Comparison of ENCODE assay signal across 18 cellular contexts in the genomic region with DNA sequence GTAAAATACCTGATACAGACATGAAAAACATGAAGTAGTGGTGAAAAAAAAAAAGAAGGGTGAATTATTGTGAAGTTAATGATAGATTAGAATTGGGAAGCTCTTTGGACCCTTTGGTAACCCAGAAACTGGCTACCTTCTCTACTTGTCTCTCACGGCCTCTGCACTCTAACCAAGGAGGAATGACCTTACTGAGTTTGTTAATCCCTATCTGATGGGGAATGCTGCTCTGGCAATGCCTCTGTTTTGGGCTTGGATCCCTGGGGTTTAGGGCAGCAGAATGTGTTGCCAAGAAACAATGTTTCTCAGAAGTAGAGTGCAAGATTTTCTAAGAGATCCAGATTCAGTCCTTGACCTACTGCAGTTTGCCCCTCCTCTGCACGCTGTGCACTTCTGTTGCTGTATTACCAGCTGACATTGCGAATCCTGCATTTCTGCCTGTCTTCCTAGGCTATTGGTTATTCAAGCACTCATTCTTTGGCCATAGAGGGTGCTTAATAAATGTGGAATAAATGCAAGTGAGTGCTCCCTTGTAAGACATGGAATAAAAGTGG. TPM values are rescaled to one million over a fixed set of nuclear protein-coding genes. Genes with fewer than 3 reads are reported as not detected.
DNase-seq lines count a peak whose midpoint lies in the region; ATAC-seq and TF ChIP-seq lines count a peak whose summit lies in the region.
"Had no signal": no experiment of that assay in that cellular context is flagged by ENCODE, and none has a peak within 500 bp of the region (broad histone marks: within the 10 kb centered on the region; RNA-seq: fewer than 3 reads in every experiment).

No MANE protein-coding gene starts in this region.

- DNase-seq in left lung, result no peak
- no peak for DNase-seq in neural crest cell (ENCODE audit: low read depth, low spot score)
- DNase-seq in upper lobe of right lung, result no peak
- DNase-seq in NOMO-1 treated with dmso at 0.1 percent for 144 hours (lab: John Stamatoyannopoulos, UW; ENCODE audit: unreplicated experiment), result no peak
- no peak for DNase-seq in osteocyte (ENCODE audit: extremely low spot score, unreplicated experiment)
- DNase-seq: AML-193, DMS79 treated with DMSO at 0.1 percent for 48 hours, H9, NCI-H1417, NCI-H187, NCI-H526, PC-9, SIG-M5 had no signal

- H3K36me3 ChIP-seq in left lung, result no peaks in the 10 kb centered on the region
- H3K36me3 ChIP-seq in upper lobe of right lung, result no peaks in the 10 kb centered on the region

- no peak overlapping the region for H3K4me3 ChIP-seq in left lung
- H3K4me3 ChIP-seq in upper lobe of right lung, result no peak overlapping the region
- H3K4me3 ChIP-seq: PC-9 had no signal

- no peak for TF ChIP-seq CTCF in brain (conservative IDR thresholded peaks at IDR 0.05)
- TF ChIP-seq CTCF in left lung (IDR thresholded peaks at IDR 0.05), result no peak
- TF ChIP-seq CTCF in neural crest cell (conservative IDR thresholded peaks at IDR 0.05), result no peak
- TF ChIP-seq CTCF in upper lobe of right lung (IDR thresholded peaks at IDR 0.05), result no peak
- no peak for TF ChIP-seq CTCF in osteocyte (IDR thresholded peaks at IDR 0.05)

- ATAC-seq in left lung (peak; percentile 48), upper lobe of right lung (peak; percentile 40), HG02852 (IDR thresholded peaks at IDR 0.05; ENCODE audit: unreplicated experiment) (no peak), GM19328 (IDR thresholded peaks at IDR 0.05; ENCODE audit: unreplicated experiment) (no peak)

- H3K9me3 ChIP-seq in left lung, result peaks cover 0 to 5% of the 10 kb centered on the region in 2 donors
- H3K9me3 ChIP-seq in upper lobe of right lung, result no peaks in the 10 kb centered on the region

- H3K27ac Mint-ChIP-seq in brain (peak overlapping the region in 4 of 5 experiments; percentile 53 to 83 (median 63)), neural crest cell (ENCODE audit: unreplicated experiment) (peak overlapping the region; percentile 50), osteocyte (ENCODE audit: unreplicated experiment) (no peak overlapping the region)
- H3K27ac Mint-ChIP-seq: CD14-positive monocyte had no signal

- peaks cover 12% of the 10 kb centered on the region for H3K4me1 Mint-ChIP-seq in brain
- H3K4me1 Mint-ChIP-seq in neural crest cell, result peaks cover 10% of the 10 kb centered on the region
- peaks cover 24% of the 10 kb centered on the region for H3K4me1 Mint-ChIP-seq in osteocyte (ENCODE audit: unreplicated experiment)
- H3K4me1 Mint-ChIP-seq: H9 had no signal

- H3K27me3 ChIP-seq in left lung, result no peaks in the 10 kb centered on the region
- no peaks in the 10 kb centered on the region for H3K27me3 ChIP-seq in upper lobe of right lung

- H3K36me3 Mint-ChIP-seq in brain (peaks cover 30% of the 10 kb centered on the region), neural crest cell (ENCODE audit: low read depth) (peaks cover 16% of the 10 kb centered on the region), osteocyte (ENCODE audit: unreplicated experiment) (peaks cover 16% of the 10 kb centered on the region)

- intact Hi-C loops in left lung (cut with DNase I), result no loop called here
- intact Hi-C loops in upper lobe of right lung (cut with DNase I), result no loop called here

- no peaks in the 10 kb centered on the region for H3K27me3 Mint-ChIP-seq in brain
- no peaks in the 10 kb centered on the region for H3K27me3 Mint-ChIP-seq in neural crest cell (ENCODE audit: low read depth)
- no peaks in the 10 kb centered on the region for H3K27me3 Mint-ChIP-seq in osteocyte (ENCODE audit: unreplicated experiment)

- H3K4me1 ChIP-seq in left lung (peaks cover 0 to 24% of the 10 kb centered on the region in 2 donors), upper lobe of right lung (peaks cover 14% of the 10 kb centered on the region)

- H3K9me3 Mint-ChIP-seq in brain, result peaks cover 12 to 22% (median 21%) of the 10 kb centered on the region in 5 experiments
- peaks cover 15% of the 10 kb centered on the region for H3K9me3 Mint-ChIP-seq in neural crest cell
- H3K9me3 Mint-ChIP-seq in osteocyte (ENCODE audit: unreplicated experiment), result peaks cover 14% of the 10 kb centered on the region

- no peak overlapping the region for H3K27ac ChIP-seq in left lung
- no peak overlapping the region for H3K27ac ChIP-seq in upper lobe of right lung
- H3K27ac ChIP-seq: PC-9, RWPE1 had no signal

- H3K4me3 Mint-ChIP-seq in brain (no peak overlapping the region), neural crest cell (no peak overlapping the region), osteocyte (ENCODE audit: unreplicated experiment) (no peak overlapping the region)
- H3K4me3 Mint-ChIP-seq: CD14-positive monocyte, H9 had no signal

RNA-seq across cellular contexts. Expression of a gene that starts 49.2 kb away (rescaled TPM):
- polyA plus RNA-seq in brain (ENCODE audit: insufficient read depth, low read depth, low replicate concordance), result 30.0 TPM
- total RNA-seq in left lung (10 to 100 TPM; 34.5 to 48.0 TPM), neural crest cell (18.8 and 20.7 TPM in 2 replicates), upper lobe of right lung (37.6 TPM), osteocyte (24.2 and 26.9 TPM in 2 replicates)

RNA-seq across cellular contexts. Expression of a gene that starts 59.9 kb away (rescaled TPM):
- 2.3 TPM for polyA plus RNA-seq in brain (ENCODE audit: insufficient read depth, low read depth, low replicate concordance)
- total RNA-seq in left lung (10 to 100 TPM in 1 of 2 donors, 1 to 10 TPM in 1; 7.4 to 13.5 TPM), neural crest cell (2.8 and 2.9 TPM in 2 replicates), upper lobe of right lung (12.0 TPM), osteocyte (0.57 and 1.2 TPM in 2 replicates)

Comparison
In these comparisons a context has a peak if more than half of its experiments do, and no peak if none do; other contexts are left out.
1. ATAC-seq: peak in left lung (single experiment) and upper lobe of right lung (single experiment); none in HG02852 (single experiment) and GM19328 (single experiment).